7 cellular contexts compared by ENCODE assay signal in the genomic region with DNA sequence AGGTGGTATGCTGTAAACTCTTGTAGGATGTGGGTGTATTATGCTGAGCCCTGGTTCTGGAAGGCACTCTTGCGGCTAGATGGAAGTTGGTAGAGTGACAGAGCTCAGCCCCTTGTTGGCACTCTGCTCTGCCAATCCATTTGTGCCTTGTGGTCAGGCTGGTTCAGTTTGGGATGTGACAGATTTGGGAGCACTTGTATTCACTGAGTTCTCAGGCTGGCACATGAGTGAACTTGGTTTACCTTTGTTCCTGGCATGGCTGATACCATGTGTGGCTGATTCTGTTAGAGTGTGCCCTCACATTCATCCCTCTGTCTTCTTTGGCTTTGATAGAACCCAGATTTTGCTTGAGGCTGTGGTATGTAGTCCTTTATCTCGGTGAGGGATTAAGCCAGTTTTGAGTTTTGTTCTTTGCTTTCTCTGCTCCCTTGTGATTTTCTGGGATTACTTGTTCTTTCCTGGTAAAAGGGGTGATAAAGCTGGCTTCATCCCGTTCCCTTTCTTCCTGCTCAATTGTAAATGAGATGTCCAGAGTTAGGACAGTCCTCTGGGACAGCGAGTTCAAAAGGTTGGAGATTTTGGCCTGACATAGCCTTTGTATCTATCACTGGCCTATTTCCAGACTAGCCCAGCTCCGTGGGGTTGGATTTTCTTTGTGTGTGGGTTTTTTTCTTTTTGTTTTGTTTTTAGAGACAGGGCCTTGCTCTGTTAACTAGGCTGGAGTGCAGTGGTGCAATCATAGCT. TPM values are rescaled to one million over a fixed set of nuclear protein-coding genes. Genes with fewer than 3 reads are reported as not detected.
A peak's percentile ranks its signal among the peaks of the same experiment; 100 is the strongest.
DNase-seq lines count a peak whose midpoint lies in the region; ATAC-seq and TF ChIP-seq lines count a peak whose summit lies in the region.
"Not testable (repeated sequence)": the region's sequence is repeated elsewhere in the genome, so short reads cannot be mapped to it uniquely, and the experiment has no call there.

No MANE protein-coding gene starts in this region.

- H3K9me3 ChIP-seq in ascending aorta, esophagus squamous epithelium, suprapubic skin: not testable (repeated sequence)

- ATAC-seq in left ventricle myocardium superior, result peak; percentile 77
- peak; percentile 83 for ATAC-seq in sciatic nerve

- DNase-seq in ascending aorta (ENCODE audit: low spot score in 2 of 2); esophagus squamous epithelium (lab: John Stamatoyannopoulos, UW); left ventricle myocardium superior; mesothelial cell of epicardium (ENCODE audit: low spot score in 2 of 2, unreplicated experiment in 2 of 2); sciatic nerve (ENCODE audit: low spot score); suprapubic skin (ENCODE audit: low spot score in 2 of 2): not testable (repeated sequence)

- not testable (repeated sequence) for H3K27me3 ChIP-seq in ascending aorta, esophagus squamous epithelium, suprapubic skin

- not testable (repeated sequence) for TF ChIP-seq POLR2A in esophagus squamous epithelium (IDR thresholded peaks at IDR 0.05); suprapubic skin (IDR thresholded peaks at IDR 0.05)

- not testable (repeated sequence) for TF ChIP-seq CTCF in ascending aorta (IDR thresholded peaks at IDR 0.05); esophagus squamous epithelium (IDR thresholded peaks at IDR 0.05); mesothelial cell of epicardium (IDR thresholded peaks at IDR 0.05; ENCODE audit: unreplicated experiment); suprapubic skin (IDR thresholded peaks at IDR 0.05)

- peak overlapping the region; percentile 96 to 99 (median 98) for H3K27ac Mint-ChIP-seq in IgD-negative memory B cell
- peak overlapping the region; percentile 74 for H3K27ac Mint-ChIP-seq in mesothelial cell of epicardium

- WGBS in esophagus squamous epithelium, 2 donors, result 27 to 30% methylated on average over 5 of the region's 5 CpGs
- 44% methylated on average over 5 of the region's 5 CpGs for WGBS in suprapubic skin

- TF ChIP-seq EP300 in suprapubic skin (IDR thresholded peaks at IDR 0.05), result not testable (repeated sequence)

- intact Hi-C loops in ascending aorta (cut with DNase I); esophagus squamous epithelium (cut with DNase I); left ventricle myocardium superior (cut with micrococcal nuclease); sciatic nerve (cut with DNase I): not testable (repeated sequence)

- H3K4me1 ChIP-seq in ascending aorta, result not testable (repeated sequence)
- peaks cover 16 to 62% (median 20%) of the 10 kb centered on the region in 3 donors for H3K4me1 ChIP-seq in esophagus squamous epithelium
- peaks cover 37% of the 10 kb centered on the region for H3K4me1 ChIP-seq in suprapubic skin

- not testable (repeated sequence) for H3K9me3 Mint-ChIP-seq in IgD-negative memory B cell, mesothelial cell of epicardium

- not testable (repeated sequence) for H3K36me3 Mint-ChIP-seq in IgD-negative memory B cell, mesothelial cell of epicardium

- H3K4me1 Mint-ChIP-seq in IgD-negative memory B cell, result peaks cover 37 to 51% (median 49%) of the 10 kb centered on the region in 3 donors
- not testable (repeated sequence) for H3K4me1 Mint-ChIP-seq in mesothelial cell of epicardium

- H3K27me3 Mint-ChIP-seq in IgD-negative memory B cell; mesothelial cell of epicardium (ENCODE audit: low read depth): not testable (repeated sequence)

- not testable (repeated sequence) for H3K4me3 ChIP-seq in ascending aorta, esophagus squamous epithelium, suprapubic skin

- peak overlapping the region in 3 of 4 donors; percentile 83 to 88 (median 85) for H3K4me3 Mint-ChIP-seq in IgD-negative memory B cell
- not testable (repeated sequence) for H3K4me3 Mint-ChIP-seq in mesothelial cell of epicardium

- H3K27ac ChIP-seq in ascending aorta, result peak overlapping the region; percentile 46 to 65
- peak overlapping the region; percentile 25 to 77 (median 74) for H3K27ac ChIP-seq in esophagus squamous epithelium
- H3K27ac ChIP-seq in suprapubic skin, result peak overlapping the region; percentile 68

- H3K36me3 ChIP-seq in ascending aorta, esophagus squamous epithelium, suprapubic skin: not testable (repeated sequence)

RNA-seq across cellular contexts. Expression of a gene that starts 59.0 kb away (rescaled TPM):
- polyA plus RNA-seq in IgD-negative memory B cell, result 68.3 TPM
- total RNA-seq in ascending aorta (69.8 TPM), esophagus squamous epithelium (10 to 100 TPM; 14.5 to 27.3 (median 15.4) TPM), left ventricle myocardium superior (9.7 TPM), mesothelial cell of epicardium (22.6 to 27.3 TPM (median 23.9 TPM) in 3 replicates), sciatic nerve (54.4 TPM), suprapubic skin (10 to 100 TPM; 19.5 to 52.9 (median 39.9) TPM)
